7 cellular contexts compared by ENCODE assay signal in genomic region chr19:42074513-42075363, GRCh38. TPM values are rescaled to one million over a fixed set of nuclear protein-coding genes. Genes with fewer than 3 reads are reported as not detected.
DNase-seq lines count a peak whose midpoint lies in the region; ATAC-seq, FAIRE-seq and TF ChIP-seq lines count a peak whose summit lies in the region.

No MANE protein-coding gene starts in this region.

- TF ChIP-seq CTCF in GM13976 (IDR thresholded peaks at IDR 0.05; ENCODE audit: borderline replicate concordance, control extremely low read depth, extremely low read depth, insufficient read depth, missing control alignments), result no peak

- DNase-seq in GM13976 (ENCODE audit: low spot score), result peak; percentile 66
- DNase-seq in RPMI8226, result peak; percentile 32
- DNase-seq in myocyte (ENCODE audit: low read depth), result peak; percentile 43
- DNase-seq in activated gamma-delta T cell treated with Interleukin-2 at 50 U/mL for 16 hours, result no peak
- DNase-seq in RCC 7860 (ENCODE audit: low spot score), result no peak

- intact Hi-C loops in dendritic cell treated with granulocyte-macrophage colony-stimulating factor and Interleukin-4, amounts not matched to agents 40 ng/mL and 50 ng/mL, for 4 days (cut with micrococcal nuclease), result loop anchor here (1.0 kb wide), 1 partner anchor 168 kb away; the partner anchor contains the start of gene GSK3A

- peaks cover 13% of the 10 kb centered on the region for H3K27me3 Mint-ChIP-seq in dendritic cell treated with granulocyte-macrophage colony-stimulating factor and Interleukin-4, amounts not matched to agents 40 ng/mL and 50 ng/mL, for 4 days

- in situ Hi-C loops in GM13976 (cut with MboI; ENCODE audit: low sequenced_read_pairs, unreplicated experiment), result no loop called here

- peaks cover 40% of the 10 kb centered on the region for H3K4me1 Mint-ChIP-seq in dendritic cell treated with granulocyte-macrophage colony-stimulating factor and Interleukin-4, amounts not matched to agents 40 ng/mL and 50 ng/mL, for 4 days (ENCODE audit: low read depth)

- ATAC-seq in HG02610 (IDR thresholded peaks at IDR 0.05; ENCODE audit: unreplicated experiment), result no peak

- peaks cover 41% of the 10 kb centered on the region for H3K36me3 Mint-ChIP-seq in dendritic cell treated with granulocyte-macrophage colony-stimulating factor and Interleukin-4, amounts not matched to agents 40 ng/mL and 50 ng/mL, for 4 days (ENCODE audit: low read depth)

- peak overlapping the region; percentile 98 for H3K4me3 Mint-ChIP-seq in dendritic cell treated with granulocyte-macrophage colony-stimulating factor and Interleukin-4, amounts not matched to agents 40 ng/mL and 50 ng/mL, for 4 days

- no peaks in the 10 kb centered on the region for H3K9me3 Mint-ChIP-seq in dendritic cell treated with granulocyte-macrophage colony-stimulating factor and Interleukin-4, amounts not matched to agents 40 ng/mL and 50 ng/mL, for 4 days

- no peak for FAIRE-seq in RCC 7860 (lab: Jason Lieb, UNC)

- peak overlapping the region; percentile 99 for H3K27ac Mint-ChIP-seq in dendritic cell treated with granulocyte-macrophage colony-stimulating factor and Interleukin-4, amounts not matched to agents 40 ng/mL and 50 ng/mL, for 4 days

RNA-seq across cellular contexts. Expression of gene ZNF574, which starts 1.2 kb away (rescaled TPM):
- 18.6 and 20.1 TPM in 2 replicates for total RNA-seq in myocyte
- polyA plus RNA-seq in myocyte (2012), result 10.7 TPM

RNA-seq across cellular contexts. Expression of gene GRIK5, which starts 4.7 kb away (rescaled TPM):
- 0.13 TPM in 1 of 2 replicates, not detected in the other for total RNA-seq in myocyte
- polyA plus RNA-seq in myocyte (2012), result 0.20 TPM

RNA-seq across cellular contexts. Expression of gene POU2F2, which starts 57.5 kb away (rescaled TPM):
- total RNA-seq in myocyte, result 0.03 TPM in 1 of 2 replicates, not detected in the other
- polyA plus RNA-seq in myocyte (2012), result 0.18 TPM

Comparison
In these comparisons a context has a peak if more than half of its experiments do, and no peak if none do; other contexts are left out.
1. DNase-seq: peak in GM13976 (single experiment), RPMI8226 (single experiment) and myocyte (single experiment); none in activated gamma-delta T cell treated with Interleukin-2 at 50 U/mL for 16 hours (single experiment) and RCC 7860 (single experiment).